Comparison of ENCODE assay signal across 9 cellular contexts in the genomic region with DNA sequence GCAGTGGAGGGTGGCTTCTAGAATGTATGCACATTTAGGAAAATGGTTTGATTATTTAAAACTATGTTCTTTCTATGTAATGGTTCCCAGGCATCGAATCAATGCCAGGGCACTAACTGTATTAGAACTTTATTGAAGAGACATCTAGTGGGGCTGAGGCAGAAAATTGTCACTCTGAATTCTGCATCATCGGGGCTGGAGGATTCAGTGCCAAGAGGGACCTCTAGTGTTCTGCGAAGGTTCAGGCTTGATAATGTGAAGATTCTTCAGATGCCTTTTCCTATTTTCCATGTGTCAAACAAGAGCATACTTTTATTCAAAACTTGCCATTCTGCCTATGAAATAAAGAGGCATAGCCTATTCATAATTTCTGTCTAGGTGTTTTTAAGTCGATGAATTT.
DNase-seq lines count a peak whose midpoint lies in the region; ATAC-seq and TF ChIP-seq lines count a peak whose summit lies in the region.
"Had no signal": no experiment of that assay in that cellular context is flagged by ENCODE, and none has a peak within 500 bp of the region (broad histone marks: within the 10 kb centered on the region; RNA-seq: fewer than 3 reads in every experiment).

No MANE protein-coding gene starts in this region.

- H3K27me3 ChIP-seq in GM23338 (ENCODE audit: insufficient read depth) (no peaks in the 10 kb centered on the region), OCI-LY1 (ENCODE audit: insufficient read depth, low read length) (no peaks in the 10 kb centered on the region), aorta (ENCODE audit: control insufficient read depth in 1 of 2, insufficient read depth in 2 of 2, low read length in 1 of 2) (peaks cover 0 to 2% of the 10 kb centered on the region in 2 donors)

- no peak overlapping the region for H3K27ac Mint-ChIP-seq in GM23338
- H3K27ac Mint-ChIP-seq in activated T-cell treated with anti-CD3 and anti-CD28 coated beads, Interleukin-2, amount 50 U/mL, for 24 hours: no peak overlapping the region
- no peak overlapping the region for H3K27ac Mint-ChIP-seq in activated CD4-positive, alpha-beta T cell treated with anti-CD3 and anti-CD28 coated beads, Interleukin-2, amount 10 ng/mL, durations not matched to agents 24 days and 14 days
- H3K27ac Mint-ChIP-seq: activated naive CD8-positive, alpha-beta T cell had no signal

- no peaks in the 10 kb centered on the region for H4K20me1 ChIP-seq in GM23338 (replicated peaks; ENCODE audit: insufficient read depth)
- H4K20me1 ChIP-seq in OCI-LY1 (ENCODE audit: insufficient read depth, low read length): no peaks in the 10 kb centered on the region

- H3K9ac ChIP-seq in OCI-LY1 (ENCODE audit: low read length): no peak overlapping the region

- DNase-seq in A172 (ENCODE audit: low spot score) (peak; percentile 22), GM23338 (ENCODE audit: low spot score) (peak; percentile 77), glomerular visceral epithelial cell (ENCODE audit: extremely low spot score) (peak; percentile 28), aorta (no peak), islet precursor cell (no peak)
- no peak for DNase-seq in activated T-cell treated with anti-CD3 and anti-CD28 coated beads, Interleukin-2, amount 50 U/mL, for 24 hours
- no peak for DNase-seq in activated CD4-positive, alpha-beta T cell treated with anti-CD3 and anti-CD28 coated beads, Interleukin-2, amount 10 ng/mL, durations not matched to agents 24 days and 14 days

- peak; percentile 69 to 86 for TF ChIP-seq CTCF in GM23338 (conservative IDR thresholded peaks at IDR 0.05; ENCODE audit: low read depth in 2 of 2)
- TF ChIP-seq CTCF in OCI-LY1 (IDR thresholded peaks at IDR 0.05; ENCODE audit: low read length): peak; percentile 64

- H3K4me2 ChIP-seq in GM23338: no peak overlapping the region
- no peak overlapping the region for H3K4me2 ChIP-seq in OCI-LY1 (ENCODE audit: low read length)

- H3K27ac ChIP-seq in GM23338 (ENCODE audit: low read depth) (no peak overlapping the region), OCI-LY1 (ENCODE audit: low read depth, low read length, poor library complexity, severe bottlenecking) (no peak overlapping the region), aorta (ENCODE audit: low read depth in 1 of 2, low read length in 2 of 2) (no peak overlapping the region)

- H2AFZ ChIP-seq in GM23338 (no peak overlapping the region), OCI-LY1 (ENCODE audit: low read length) (no peak overlapping the region)

- H3K4me1 ChIP-seq in GM23338 (ENCODE audit: insufficient read depth): peaks cover 29% of the 10 kb centered on the region
- no peaks in the 10 kb centered on the region for H3K4me1 ChIP-seq in OCI-LY1 (ENCODE audit: insufficient read depth, low read length, severe bottlenecking)
- peaks cover 0 to 2% of the 10 kb centered on the region in 2 donors for H3K4me1 ChIP-seq in aorta (ENCODE audit: control insufficient read depth in 1 of 2, insufficient read depth in 2 of 2, low read length in 2 of 2)

- ATAC-seq in GM23338 (peak; percentile 80), aorta (ENCODE audit: low FRiP score) (peak; percentile 73)

- peaks cover 3% of the 10 kb centered on the region; the same call in 2 of the 3 replicates for H3K9me3 Mint-ChIP-seq in GM23338
- H3K9me3 Mint-ChIP-seq in activated T-cell treated with anti-CD3 and anti-CD28 coated beads, Interleukin-2, amount 50 U/mL, for 24 hours: peaks cover 2% of the 10 kb centered on the region
- no peaks in the 10 kb centered on the region for H3K9me3 Mint-ChIP-seq in activated CD4-positive, alpha-beta T cell treated with anti-CD3 and anti-CD28 coated beads, Interleukin-2, amount 10 ng/mL, durations not matched to agents 24 days and 14 days

- peaks cover 2% of the 10 kb centered on the region for H3K27me3 Mint-ChIP-seq in GM23338 (ENCODE audit: insufficient read depth, low read depth, poor library complexity)
- no peaks in the 10 kb centered on the region for H3K27me3 Mint-ChIP-seq in activated T-cell treated with anti-CD3 and anti-CD28 coated beads, Interleukin-2, amount 50 U/mL, for 24 hours
- peaks cover 3% of the 10 kb centered on the region for H3K27me3 Mint-ChIP-seq in activated CD4-positive, alpha-beta T cell treated with anti-CD3 and anti-CD28 coated beads, Interleukin-2, amount 10 ng/mL, durations not matched to agents 24 days and 14 days
- H3K27me3 Mint-ChIP-seq: activated naive CD8-positive, alpha-beta T cell had no signal

- peaks cover 2% of the 10 kb centered on the region; the same call in 1 of the 3 replicates for H3K36me3 Mint-ChIP-seq in GM23338 (ENCODE audit: low read depth)
- H3K36me3 Mint-ChIP-seq in activated T-cell treated with anti-CD3 and anti-CD28 coated beads, Interleukin-2, amount 50 U/mL, for 24 hours (ENCODE audit: low read depth): no peaks in the 10 kb centered on the region
- no peaks in the 10 kb centered on the region for H3K36me3 Mint-ChIP-seq in activated CD4-positive, alpha-beta T cell treated with anti-CD3 and anti-CD28 coated beads, Interleukin-2, amount 10 ng/mL, durations not matched to agents 24 days and 14 days (ENCODE audit: low read depth)
- H3K36me3 Mint-ChIP-seq: activated naive CD8-positive, alpha-beta T cell had no signal

- H3K4me1 Mint-ChIP-seq in GM23338: peaks cover 34% of the 10 kb centered on the region
- no peaks in the 10 kb centered on the region for H3K4me1 Mint-ChIP-seq in activated T-cell treated with anti-CD3 and anti-CD28 coated beads, Interleukin-2, amount 50 U/mL, for 24 hours (ENCODE audit: low read depth)
- H3K4me1 Mint-ChIP-seq in activated CD4-positive, alpha-beta T cell treated with anti-CD3 and anti-CD28 coated beads, Interleukin-2, amount 10 ng/mL, durations not matched to agents 24 days and 14 days: no peaks in the 10 kb centered on the region

- H3K9me2 ChIP-seq in GM23338 (ENCODE audit: insufficient read depth) (no peaks in the 10 kb centered on the region), OCI-LY1 (ENCODE audit: low read depth, low read length) (no peaks in the 10 kb centered on the region)

- no peak overlapping the region for H3K4me3 Mint-ChIP-seq in GM23338
- no peak overlapping the region for H3K4me3 Mint-ChIP-seq in activated T-cell treated with anti-CD3 and anti-CD28 coated beads, Interleukin-2, amount 50 U/mL, for 24 hours
- no peak overlapping the region for H3K4me3 Mint-ChIP-seq in activated CD4-positive, alpha-beta T cell treated with anti-CD3 and anti-CD28 coated beads, Interleukin-2, amount 10 ng/mL, durations not matched to agents 24 days and 14 days
- H3K4me3 Mint-ChIP-seq: activated naive CD8-positive, alpha-beta T cell had no signal

- H3K79me2 ChIP-seq in GM23338 (replicated peaks; ENCODE audit: insufficient read depth) (no peaks in the 10 kb centered on the region), OCI-LY1 (ENCODE audit: insufficient read depth, low read length) (no peaks in the 10 kb centered on the region)

- no peaks in the 10 kb centered on the region for H3F3A ChIP-seq in GM23338 (replicated peaks; ENCODE audit: low read depth)
- H3F3A ChIP-seq in OCI-LY1 (ENCODE audit: insufficient read depth, low read length): no peaks in the 10 kb centered on the region

- H3K9me3 ChIP-seq in OCI-LY1 (ENCODE audit: low read length) (no peaks in the 10 kb centered on the region), aorta (ENCODE audit: control insufficient read depth, low read length) (no peaks in the 10 kb centered on the region)

- WGBS in aorta, 2 donors: 57 to 66% methylated on average over 4 of the region's 4 CpGs

- H3K36me3 ChIP-seq in GM23338 (ENCODE audit: insufficient read depth): no peaks in the 10 kb centered on the region
- no peaks in the 10 kb centered on the region for H3K36me3 ChIP-seq in OCI-LY1 (ENCODE audit: insufficient read depth, low read length)
- no peaks in the 10 kb centered on the region for H3K36me3 ChIP-seq in aorta (ENCODE audit: control insufficient read depth in 1 of 2, insufficient read depth in 2 of 2, low read length in 1 of 2)

- intact Hi-C loops in aorta (cut with DNase I): no loop called here
- intact Hi-C loops in activated CD4-positive, alpha-beta T cell treated with anti-CD3 and anti-CD28 coated beads, Interleukin-2, amount 10 ng/mL, durations not matched to agents 24 days and 14 days (cut with micrococcal nuclease): no loop called here

- H3K4me3 ChIP-seq in GM23338 (no peak overlapping the region), OCI-LY1 (ENCODE audit: low read depth, low read length, poor library complexity, severe bottlenecking) (no peak overlapping the region), aorta (ENCODE audit: low read length in 2 of 2) (no peak overlapping the region)

TF ChIP-seq in GM23338, 12 proteins besides CTCF, POLR2A, EP300 and RAD21 (continues in another document):
- TF ChIP-seq NANOG (IDR thresholded peaks at IDR 0.05; ENCODE audit: borderline replicate concordance) (no peak), ZNF331 (CRISPR knock-in tag; IDR thresholded peaks at IDR 0.05; ENCODE audit: low read depth) (no peak)

Comparison
In these comparisons a context has a peak if more than half of its experiments do, and no peak if none do; other contexts are left out.
1. DNase-seq: peak in A172 (single experiment), GM23338 (single experiment) and glomerular visceral epithelial cell (single experiment); none in aorta (0 of 2), activated T-cell treated with anti-CD3 and anti-CD28 coated beads, Interleukin-2, amount 50 U/mL, for 24 hours (single experiment), activated CD4-positive, alpha-beta T cell treated with anti-CD3 and anti-CD28 coated beads, Interleukin-2, amount 10 ng/mL, durations not matched to agents 24 days and 14 days (single experiment) and islet precursor cell (single experiment).